8 cellular contexts compared by ENCODE assay signal in the genomic region with DNA sequence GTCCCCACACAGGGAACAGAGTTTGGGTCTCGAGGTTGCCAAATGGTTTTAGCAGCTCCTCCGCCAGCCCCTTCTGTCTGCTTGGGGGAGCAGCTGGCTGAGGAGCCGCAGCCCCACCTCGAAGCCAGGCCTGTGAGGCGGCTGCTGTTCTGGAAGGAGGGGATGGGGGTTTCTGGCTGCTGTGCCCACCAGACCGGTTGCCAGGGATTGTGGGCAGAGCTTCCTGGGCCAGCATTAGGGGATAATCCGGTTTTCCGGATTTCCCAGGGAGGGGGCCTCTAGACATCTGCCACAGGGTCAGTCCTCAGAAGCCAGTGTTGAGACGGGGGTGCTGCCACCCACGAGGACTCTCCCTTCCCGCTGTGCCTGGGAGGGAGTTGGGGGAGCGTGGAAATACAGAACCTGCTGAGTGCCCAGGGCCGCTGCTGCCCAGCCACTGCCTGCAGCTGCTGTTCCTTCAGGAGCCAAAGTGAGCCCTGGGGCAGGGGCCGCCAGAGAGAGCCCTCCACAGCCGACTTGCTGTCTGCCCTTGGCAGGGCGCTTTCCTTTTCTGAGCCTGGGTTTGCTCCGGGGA. TPM values are rescaled to one million over a fixed set of nuclear protein-coding genes. Genes with fewer than 3 reads are reported as not detected.
DNase-seq lines count a peak whose midpoint lies in the region; ATAC-seq, FAIRE-seq and TF ChIP-seq lines count a peak whose summit lies in the region.

No MANE protein-coding gene starts in this region.

- H3K4me3 Mint-ChIP-seq in CD8-positive, alpha-beta memory T cell: peak overlapping the region; percentile 40 to 89 (median 87)
- peak overlapping the region; percentile 88 for H3K4me3 Mint-ChIP-seq in osteocyte (ENCODE audit: unreplicated experiment)

- CTCF ChIA-PET in CD8-positive, alpha-beta memory T cell (lab: Charles Lee): interaction anchor here (1.9 to 6.2 kb wide), 3 partner anchors 10 to 22 kb away, joined by 7 to 55 read pairs (median 22); partner anchors contain the start of gene GZMM
- CTCF ChIA-PET in PC-9 (lab: Charles Lee): no interaction called here

- H2AFZ ChIP-seq in PC-9: no peak overlapping the region

- no peak for FAIRE-seq in RCC 7860 (lab: Jason Lieb, UNC)

- peak overlapping the region in 2 of 8 donors; percentile 17 to 51 for H3K27ac Mint-ChIP-seq in CD8-positive, alpha-beta memory T cell
- H3K27ac Mint-ChIP-seq in osteocyte (ENCODE audit: unreplicated experiment): peak overlapping the region; percentile 97

- no peaks in the 10 kb centered on the region for H3K9me3 ChIP-seq in CD8-positive, alpha-beta memory T cell (ENCODE audit: low read length)
- no peaks in the 10 kb centered on the region for H3K9me3 ChIP-seq in PC-9 (ENCODE audit: insufficient read depth, low read depth)

- POLR2A ChIA-PET in CD8-positive, alpha-beta memory T cell (lab: Charles Lee): interaction anchor here (1.1 kb wide), 1 partner anchor 37 kb away, joined by 4 read pairs; no protein-coding TSS in a partner anchor
- POLR2A ChIA-PET in PC-9 (lab: Charles Lee; ENCODE audit: unreplicated experiment): no interaction called here

- intact Hi-C loops in PC-9 (cut with micrococcal nuclease; ENCODE audit: unreplicated experiment): loop anchor here (2.0 kb wide), 1 partner anchor 129 kb away; the partner anchor contains the start of gene RNF126

- peaks cover 5% of the 10 kb centered on the region for H3K36me3 ChIP-seq in CD8-positive, alpha-beta memory T cell (ENCODE audit: insufficient read depth, low read length)
- H3K36me3 ChIP-seq in PC-9 (ENCODE audit: low read depth): peaks cover 10% of the 10 kb centered on the region; the same call in 1 of the 2 replicates

- H3K27ac ChIP-seq in CD8-positive, alpha-beta memory T cell (ENCODE audit: low read depth, low read length): peak overlapping the region; percentile 75
- no peak overlapping the region for H3K27ac ChIP-seq in PC-9

- ATAC-seq in HG03457 (IDR thresholded peaks at IDR 0.05; ENCODE audit: unreplicated experiment) (no peak), HG02981 (IDR thresholded peaks at IDR 0.05; ENCODE audit: unreplicated experiment) (no peak)

- H4K20me1 ChIP-seq in PC-9 (ENCODE audit: insufficient read depth): peaks cover 39% of the 10 kb centered on the region

- no peaks in the 10 kb centered on the region for H3K9me2 ChIP-seq in PC-9 (ENCODE audit: insufficient read depth)

- DNase-seq in CD8-positive, alpha-beta memory T cell: no peak
- DNase-seq in PC-9 (no peak), epithelial cell of esophagus (ENCODE audit: low read depth) (no peak), osteocyte (ENCODE audit: extremely low spot score, unreplicated experiment) (no peak), RCC 7860 (ENCODE audit: low spot score) (no peak), NOMO-1 (lab: John Stamatoyannopoulos, UW; ENCODE audit: unreplicated experiment in 2 of 2) (no peak)

- TF ChIP-seq CTCF in PC-9 (conservative IDR thresholded peaks at IDR 0.05): no peak
- no peak for TF ChIP-seq CTCF in epithelial cell of esophagus (IDR thresholded peaks at IDR 0.05; ENCODE audit: insufficient read depth, low read depth, low read length, missing control alignments)
- no peak for TF ChIP-seq CTCF in osteocyte (IDR thresholded peaks at IDR 0.05)

- peak overlapping the region; percentile 78 for H3K4me3 ChIP-seq in CD8-positive, alpha-beta memory T cell (ENCODE audit: low read length)
- H3K4me3 ChIP-seq in PC-9 (peak overlapping the region; percentile 97), epithelial cell of esophagus (ENCODE audit: low read length) (peak overlapping the region; percentile 82)

- H3K4me1 ChIP-seq in CD8-positive, alpha-beta memory T cell (ENCODE audit: insufficient read depth, low read length): peaks cover 19% of the 10 kb centered on the region
- peaks cover 42% of the 10 kb centered on the region for H3K4me1 ChIP-seq in PC-9 (replicated peaks; ENCODE audit: insufficient read depth)

- no peaks in the 10 kb centered on the region for H3K27me3 ChIP-seq in CD8-positive, alpha-beta memory T cell (ENCODE audit: insufficient read depth, low read length, poor library complexity, severe bottlenecking)
- H3K27me3 ChIP-seq in PC-9 (ENCODE audit: insufficient read depth, low read depth): no peaks in the 10 kb centered on the region

- H3K9me3 Mint-ChIP-seq in CD8-positive, alpha-beta memory T cell: no peaks in the 10 kb centered on the region
- no peaks in the 10 kb centered on the region for H3K9me3 Mint-ChIP-seq in osteocyte (ENCODE audit: unreplicated experiment)

- peak overlapping the region; percentile 96 for H3K4me2 ChIP-seq in PC-9

- BruUV-seq in PC-9 (replicated peaks; lab: Mats Ljungman, UMichigan): no TSS peak

- H3K27me3 Mint-ChIP-seq in CD8-positive, alpha-beta memory T cell: peaks cover under 1 to 1% of the 10 kb centered on the region in 2 donors
- H3K27me3 Mint-ChIP-seq in osteocyte (ENCODE audit: unreplicated experiment): no peaks in the 10 kb centered on the region

- H3K4me1 Mint-ChIP-seq in CD8-positive, alpha-beta memory T cell: peaks cover 9 to 29% (median 18%) of the 10 kb centered on the region in 3 donors
- peaks cover 22% of the 10 kb centered on the region for H3K4me1 Mint-ChIP-seq in osteocyte (ENCODE audit: unreplicated experiment)

- H3K79me2 ChIP-seq in PC-9 (ENCODE audit: low read depth): peaks cover 36% of the 10 kb centered on the region

- peaks cover 0 to 23% (median 3%) of the 10 kb centered on the region in 3 donors for H3K36me3 Mint-ChIP-seq in CD8-positive, alpha-beta memory T cell
- peaks cover 5% of the 10 kb centered on the region for H3K36me3 Mint-ChIP-seq in osteocyte (ENCODE audit: unreplicated experiment)

- peaks cover 27% of the 10 kb centered on the region; the same call in 1 of the 2 replicates for H3F3A ChIP-seq in PC-9 (ENCODE audit: insufficient read depth, low read depth)

RNA-seq across cellular contexts. Expression of gene CDC34, which starts 2.0 kb away (rescaled TPM):
- total RNA-seq in CD8-positive, alpha-beta memory T cell: 10 to 100 TPM; 56.9 to 57.8 TPM
- 46.9 TPM for polyA plus RNA-seq in CD8-positive, alpha-beta memory T cell
- 93.3 and 98.2 TPM in 2 replicates for total RNA-seq in PC-9 (2021)
- 65.3 and 69.0 TPM in 2 replicates for total RNA-seq in osteocyte

RNA-seq across cellular contexts. Expression of gene GZMM, which starts 10.3 kb away (rescaled TPM):
- 10 to 100 TPM; 48.8 to 50.5 TPM for total RNA-seq in CD8-positive, alpha-beta memory T cell
- polyA plus RNA-seq in CD8-positive, alpha-beta memory T cell: 327 TPM
- total RNA-seq in PC-9 (2021) (0.39 and 0.88 TPM in 2 replicates), osteocyte (not detected in 2 replicates)

RNA-seq across cellular contexts. Expression of gene TPGS1, which starts 26.3 kb away (rescaled TPM):
- 10 to 100 TPM; 18.6 to 20.0 TPM for total RNA-seq in CD8-positive, alpha-beta memory T cell
- 50.3 TPM for polyA plus RNA-seq in CD8-positive, alpha-beta memory T cell
- total RNA-seq in PC-9 (2021) (13.8 and 25.7 TPM in 2 replicates), osteocyte (24.3 and 25.4 TPM in 2 replicates)

RNA-seq across cellular contexts. Expression of gene MADCAM1, which starts 37.3 kb away (rescaled TPM):
- under 1 TPM; 0.33 to 0.44 TPM for total RNA-seq in CD8-positive, alpha-beta memory T cell
- polyA plus RNA-seq in CD8-positive, alpha-beta memory T cell: 0.12 TPM
- total RNA-seq in PC-9 (2021): 1.1 and 1.7 TPM in 2 replicates
- 1.1 and 1.3 TPM in 2 replicates for total RNA-seq in osteocyte

RNA-seq across cellular contexts. Expression of gene BSG, which starts 38.8 kb away (rescaled TPM):
- total RNA-seq in CD8-positive, alpha-beta memory T cell: 100 to 1,000 TPM; 250 to 262 TPM
- polyA plus RNA-seq in CD8-positive, alpha-beta memory T cell: 436 TPM
- total RNA-seq in PC-9 (2021): 772 and 823 TPM in 2 replicates
- total RNA-seq in osteocyte: 816 and 859 TPM in 2 replicates

Comparison
In these comparisons a context has a peak if more than half of its experiments do, and no peak if none do; other contexts are left out.
1. RNA of gene GZMM, which starts 10.3 kb away (total RNA-seq): 48.8 to 50.5 TPM in CD8-positive, alpha-beta memory T cell; 0.39 to 0.88 TPM in PC-9 and not detected in osteocyte; every median in the first group is over 10 times any median in the second.
2. Peak in every context shown above with its lines, with median percentiles within 50 percentile points of each other: H3K4me3 ChIP-seq.